24 cellular contexts compared by ENCODE assay signal in genomic region chr10:29271877-29272276, GRCh38. TPM values are rescaled to one million over a fixed set of nuclear protein-coding genes. Genes with fewer than 3 reads are reported as not detected.
"Had no signal": no experiment of that assay in that cellular context is flagged by ENCODE, and none has a peak within 500 bp of the region (broad histone marks: within the 10 kb centered on the region; RNA-seq: fewer than 3 reads in every experiment).

No MANE protein-coding gene starts in this region.

- H3K4me3 ChIP-seq: MG63, Peyer's patch, SJCRH30 had no signal

- H3K9me3 ChIP-seq: MG63, Peyer's patch, SJCRH30 had no signal

- DNase-seq: Karpas-422, KG1, MG63, NCI-H1092, NCI-H1105 treated with DMSO at 0.1 percent for 48 hours, NCI-H1417 treated with DMSO at 0.1 percent for 48 hours, NCI-H146, NCI-H1694 treated with DMSO at 0.1 percent for 48 hours, NCI-H1930, NCI-H2081, NCI-H2107, NCI-H2227 treated with DMSO at 0.1 percent for 48 hours, NCI-H524, NCI-H526 treated with DMSO at 0.1 percent for 48 hours, NCI-H748 treated with DMSO at 0.1 percent for 48 hours, PC-3, Peyer's patch, SHP77 treated with DMSO at 0.1 percent for 48 hours, SJCRH30 had no signal

- H3K27me3 ChIP-seq: MG63, Peyer's patch, SJCRH30 had no signal

- H3K27ac ChIP-seq: Peyer's patch, SJCRH30 had no signal

- H3K36me3 ChIP-seq: MG63, Peyer's patch, SJCRH30 had no signal

- ATAC-seq: PC-3, Right ventricle myocardium inferior, SK-N-SH treated with all-trans-retinoic acid at 6 μM for 48 hours had no signal

- H3K4me1 ChIP-seq: Peyer's patch, SJCRH30 had no signal

RNA-seq across cellular contexts. Expression of gene LYZL1, which starts 17.0 kb away (rescaled TPM):
- total RNA-seq: HT1080, NCI-H460, PC-3, Peyer's patch, Right ventricle myocardium inferior, RPMI7951, SJCRH30 had no signal
